Comparison of ENCODE assay signal across 1 cellular context in the genomic region with DNA sequence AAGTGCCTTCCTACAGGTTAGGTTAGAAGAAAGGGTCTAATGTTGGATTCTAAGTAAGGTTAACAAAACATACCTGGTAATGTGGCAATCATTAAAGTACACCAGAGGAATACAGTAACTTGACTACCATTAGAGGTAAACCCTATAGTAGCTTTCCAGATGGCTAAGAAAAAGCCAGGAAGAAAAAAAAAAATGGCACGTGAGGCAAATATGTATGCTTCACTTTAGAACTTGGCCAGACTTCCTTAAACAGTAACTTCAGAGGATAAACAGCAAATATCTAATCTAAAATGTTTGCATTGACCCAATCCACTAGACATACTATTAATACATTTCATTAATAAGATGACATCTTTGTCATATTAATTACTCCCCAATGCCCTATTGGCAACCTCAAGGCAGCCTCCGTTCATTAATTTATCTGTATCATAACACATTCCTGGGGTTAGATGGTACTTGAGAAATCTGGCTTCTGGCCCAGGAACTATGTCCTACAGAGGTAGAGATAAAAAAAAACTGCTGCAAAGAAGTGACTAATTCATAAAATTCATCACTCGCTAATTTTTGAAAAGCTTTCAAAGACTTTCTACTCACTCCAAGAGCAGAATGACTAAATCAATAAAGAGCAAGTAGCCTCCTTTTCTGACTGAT.
TF ChIP-seq lines count a peak whose summit lies in the region.

No MANE protein-coding gene starts in this region.

TF ChIP-seq in HEK293, 187 proteins besides CTCF, POLR2A, EP300 and RAD21 (continued from another document):
- TF ChIP-seq, protein P1, sequence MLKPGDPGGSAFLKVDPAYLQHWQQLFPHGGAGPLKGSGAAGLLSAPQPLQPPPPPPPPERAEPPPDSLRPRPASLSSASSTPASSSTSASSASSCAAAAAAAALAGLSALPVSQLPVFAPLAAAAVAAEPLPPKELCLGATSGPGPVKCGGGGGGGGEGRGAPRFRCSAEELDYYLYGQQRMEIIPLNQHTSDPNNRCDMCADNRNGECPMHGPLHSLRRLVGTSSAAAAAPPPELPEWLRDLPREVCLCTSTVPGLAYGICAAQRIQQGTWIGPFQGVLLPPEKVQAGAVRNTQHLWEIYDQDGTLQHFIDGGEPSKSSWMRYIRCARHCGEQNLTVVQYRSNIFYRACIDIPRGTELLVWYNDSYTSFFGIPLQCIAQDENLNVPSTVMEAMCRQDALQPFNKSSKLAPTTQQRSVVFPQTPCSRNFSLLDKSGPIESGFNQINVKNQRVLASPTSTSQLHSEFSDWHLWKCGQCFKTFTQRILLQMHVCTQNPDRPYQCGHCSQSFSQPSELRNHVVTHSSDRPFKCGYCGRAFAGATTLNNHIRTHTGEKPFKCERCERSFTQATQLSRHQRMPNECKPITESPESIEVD (tag by site-specific recombination; IDR thresholded peaks at IDR 0.05): peak; percentile 95
- TF ChIP-seq ZNF366 (tag by site-specific recombination; conservative IDR thresholded peaks at IDR 0.05): 0 out of 2 replicates have a peak, but pooled peaks have one; percentile 19
- TF ChIP-seq, protein P2, sequence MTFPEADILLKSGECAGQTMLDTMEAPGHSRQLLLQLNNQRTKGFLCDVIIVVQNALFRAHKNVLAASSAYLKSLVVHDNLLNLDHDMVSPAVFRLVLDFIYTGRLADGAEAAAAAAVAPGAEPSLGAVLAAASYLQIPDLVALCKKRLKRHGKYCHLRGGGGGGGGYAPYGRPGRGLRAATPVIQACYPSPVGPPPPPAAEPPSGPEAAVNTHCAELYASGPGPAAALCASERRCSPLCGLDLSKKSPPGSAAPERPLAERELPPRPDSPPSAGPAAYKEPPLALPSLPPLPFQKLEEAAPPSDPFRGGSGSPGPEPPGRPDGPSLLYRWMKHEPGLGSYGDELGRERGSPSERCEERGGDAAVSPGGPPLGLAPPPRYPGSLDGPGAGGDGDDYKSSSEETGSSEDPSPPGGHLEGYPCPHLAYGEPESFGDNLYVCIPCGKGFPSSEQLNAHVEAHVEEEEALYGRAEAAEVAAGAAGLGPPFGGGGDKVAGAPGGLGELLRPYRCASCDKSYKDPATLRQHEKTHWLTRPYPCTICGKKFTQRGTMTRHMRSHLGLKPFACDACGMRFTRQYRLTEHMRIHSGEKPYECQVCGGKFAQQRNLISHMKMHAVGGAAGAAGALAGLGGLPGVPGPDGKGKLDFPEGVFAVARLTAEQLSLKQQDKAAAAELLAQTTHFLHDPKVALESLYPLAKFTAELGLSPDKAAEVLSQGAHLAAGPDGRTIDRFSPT (tag by site-specific recombination; IDR thresholded peaks at IDR 0.05): peak; percentile 61
